1 cellular context compared by ENCODE assay signal in the genomic region with DNA sequence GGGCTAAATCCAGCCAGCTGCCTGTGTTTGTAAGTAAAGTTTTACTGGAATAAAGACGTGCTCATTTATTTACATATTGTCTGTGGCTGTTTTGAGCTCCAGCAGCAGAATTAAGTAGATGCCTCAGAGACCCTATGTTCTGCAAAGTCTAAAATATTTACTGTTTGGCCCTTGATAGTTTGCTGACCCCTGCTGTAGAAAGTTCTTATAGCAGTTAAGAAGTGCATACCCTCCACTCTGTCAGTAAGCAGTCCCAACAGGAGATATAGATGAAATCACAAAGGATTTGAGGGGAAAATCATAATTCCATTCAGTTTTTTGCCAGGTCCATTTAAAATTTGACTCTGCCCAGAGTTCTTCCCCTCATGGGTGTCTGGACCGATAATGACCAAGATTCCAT.
TF ChIP-seq lines count a peak whose summit lies in the region.

No MANE protein-coding gene starts in this region.

TF ChIP-seq in endothelial cell of umbilical vein, 7 proteins besides CTCF, POLR2A, EP300 and RAD21 (continued from another document):
- no peak for TF ChIP-seq EZH2 (IDR thresholded peaks at IDR 0.05; ENCODE audit: borderline replicate concordance, low read depth, low read length, severe bottlenecking)
- no peak for TF ChIP-seq FOS (IDR thresholded peaks at IDR 0.05; ENCODE audit: borderline replicate concordance, insufficient read depth, low read length)
